Comparison of ENCODE assay signal across 1 cellular context in the genomic region with DNA sequence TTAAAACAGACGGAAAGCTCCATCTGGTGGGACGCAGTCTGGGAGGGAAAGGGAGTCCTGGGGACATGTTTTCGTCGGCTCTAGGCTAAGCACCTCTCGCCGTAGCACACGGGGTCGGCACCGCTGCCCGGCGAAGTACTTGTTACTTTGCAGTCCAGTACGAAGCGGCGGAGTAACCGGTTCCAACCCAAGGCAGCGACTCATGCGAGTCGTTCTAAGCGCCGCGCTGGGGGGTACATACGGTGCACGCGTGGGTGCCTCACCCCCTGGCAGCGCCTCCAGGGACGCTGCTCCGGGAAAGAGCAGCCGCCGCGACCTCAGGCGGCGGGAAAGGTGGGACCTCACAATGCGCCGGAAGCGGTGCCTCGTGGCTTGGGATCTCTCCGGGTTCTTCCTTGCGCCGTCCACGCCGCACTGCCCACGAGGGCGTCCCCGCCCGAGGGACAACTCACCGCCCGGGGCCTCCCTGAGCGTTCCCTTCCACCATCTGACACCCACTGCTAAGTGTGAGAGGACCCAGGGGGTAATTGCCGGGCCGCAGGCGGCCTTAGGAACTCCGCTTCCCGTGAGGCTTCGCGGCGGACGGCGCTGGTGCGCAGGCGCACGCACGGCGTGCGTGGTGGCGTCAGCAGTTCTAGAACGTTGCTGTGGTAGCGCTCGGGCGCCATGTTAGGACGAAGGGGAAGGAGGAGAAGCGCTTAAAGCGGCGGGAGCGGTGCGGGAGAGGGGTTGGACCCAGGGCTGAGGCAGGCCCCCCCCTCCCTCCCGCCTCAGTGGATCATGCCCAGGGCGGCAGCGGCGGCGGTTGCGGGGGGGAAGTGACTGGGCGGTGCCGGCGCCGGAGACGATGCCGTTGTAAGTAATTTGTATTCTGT.
A peak's percentile ranks its signal among the peaks of the same experiment; 100 is the strongest.
TF ChIP-seq lines count a peak whose summit lies in the region.

Gene PAPOLA (plus strand): TSS at position 637 of the 875 bp plus-strand sequence. CDS start 211 bp downstream, at position 848.

TF ChIP-seq in HepG2, 621 proteins besides CTCF, POLR2A, EP300 and RAD21 (continued from another document and continues in another):
- TF ChIP-seq, protein P1, sequence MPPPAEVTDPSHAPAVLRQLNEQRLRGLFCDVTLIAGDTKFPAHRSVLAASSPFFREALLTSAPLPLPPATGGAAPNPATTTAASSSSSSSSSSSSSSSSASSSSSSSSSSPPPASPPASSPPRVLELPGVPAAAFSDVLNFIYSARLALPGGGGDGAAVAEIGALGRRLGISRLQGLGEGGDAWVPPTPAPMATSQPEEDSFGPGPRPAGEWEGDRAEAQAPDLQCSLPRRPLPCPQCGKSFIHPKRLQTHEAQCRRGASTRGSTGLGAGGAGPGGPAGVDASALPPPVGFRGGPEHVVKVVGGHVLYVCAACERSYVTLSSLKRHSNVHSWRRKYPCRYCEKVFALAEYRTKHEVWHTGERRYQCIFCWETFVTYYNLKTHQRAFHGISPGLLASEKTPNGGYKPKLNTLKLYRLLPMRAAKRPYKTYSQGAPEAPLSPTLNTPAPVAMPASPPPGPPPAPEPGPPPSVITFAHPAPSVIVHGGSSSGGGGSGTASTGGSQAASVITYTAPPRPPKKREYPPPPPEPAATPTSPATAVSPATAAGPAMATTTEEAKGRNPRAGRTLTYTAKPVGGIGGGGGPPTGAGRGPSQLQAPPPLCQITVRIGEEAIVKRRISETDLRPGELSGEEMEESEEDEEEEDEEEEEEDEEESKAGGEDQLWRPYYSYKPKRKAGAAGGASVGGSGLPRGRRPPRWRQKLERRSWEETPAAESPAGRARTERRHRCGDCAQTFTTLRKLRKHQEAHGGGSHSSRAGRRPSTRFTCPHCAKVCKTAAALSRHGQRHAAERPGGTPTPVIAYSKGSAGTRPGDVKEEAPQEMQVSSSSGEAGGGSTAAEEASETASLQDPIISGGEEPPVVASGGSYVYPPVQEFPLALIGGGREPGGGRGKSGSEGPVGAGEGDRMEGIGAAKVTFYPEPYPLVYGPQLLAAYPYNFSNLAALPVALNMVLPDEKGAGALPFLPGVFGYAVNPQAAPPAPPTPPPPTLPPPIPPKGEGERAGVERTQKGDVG (CRISPR knock-in tag; IDR thresholded peaks at IDR 0.05; ENCODE audit: borderline replicate concordance): no peak
- TF ChIP-seq KDM2A (CRISPR knock-in tag; IDR thresholded peaks at IDR 0.05; ENCODE audit: borderline replicate concordance, low read depth): peak; percentile 71
- peak; percentile 55; the same call in 1 of the 2 replicates for TF ChIP-seq RFX3 (CRISPR knock-in tag; IDR thresholded peaks at IDR 0.05)
- no peak for TF ChIP-seq SRF (IDR thresholded peaks at IDR 0.05; ENCODE audit: low read depth, low read length)
- TF ChIP-seq SCMH1 (CRISPR knock-in tag; IDR thresholded peaks at IDR 0.05; ENCODE audit: borderline replicate concordance): no peak
- TF ChIP-seq FOSL2 (CRISPR knock-in tag; IDR thresholded peaks at IDR 0.05): 0 out of 2 replicates have a peak, but pooled peaks have one; percentile 38
- no peak for TF ChIP-seq GPN1 (CRISPR knock-in tag; IDR thresholded peaks at IDR 0.05; ENCODE audit: borderline replicate concordance)
- TF ChIP-seq TARDBP (CRISPR knock-in tag; IDR thresholded peaks at IDR 0.05): peak; percentile 63
- TF ChIP-seq ZNF333 (CRISPR knock-in tag; IDR thresholded peaks at IDR 0.05; ENCODE audit: borderline replicate concordance): peak; percentile 75
- no peak for TF ChIP-seq CBX2 (IDR thresholded peaks at IDR 0.05; ENCODE audit: low read depth, low read length)
- no peak for TF ChIP-seq CBX2 (CRISPR knock-in tag; IDR thresholded peaks at IDR 0.05; ENCODE audit: low read depth)
- TF ChIP-seq LRRFIP1 (CRISPR knock-in tag; conservative IDR thresholded peaks at IDR 0.05): no peak
- TF ChIP-seq PCBP2 (optimal IDR thresholded peaks at IDR 0.05; ENCODE audit: low read depth, low read length, poor library complexity, severe bottlenecking): no peak
- no peak for TF ChIP-seq EZH2 (conservative IDR thresholded peaks at IDR 0.05; ENCODE audit: low read depth, low read length)
- TF ChIP-seq, protein P2, sequence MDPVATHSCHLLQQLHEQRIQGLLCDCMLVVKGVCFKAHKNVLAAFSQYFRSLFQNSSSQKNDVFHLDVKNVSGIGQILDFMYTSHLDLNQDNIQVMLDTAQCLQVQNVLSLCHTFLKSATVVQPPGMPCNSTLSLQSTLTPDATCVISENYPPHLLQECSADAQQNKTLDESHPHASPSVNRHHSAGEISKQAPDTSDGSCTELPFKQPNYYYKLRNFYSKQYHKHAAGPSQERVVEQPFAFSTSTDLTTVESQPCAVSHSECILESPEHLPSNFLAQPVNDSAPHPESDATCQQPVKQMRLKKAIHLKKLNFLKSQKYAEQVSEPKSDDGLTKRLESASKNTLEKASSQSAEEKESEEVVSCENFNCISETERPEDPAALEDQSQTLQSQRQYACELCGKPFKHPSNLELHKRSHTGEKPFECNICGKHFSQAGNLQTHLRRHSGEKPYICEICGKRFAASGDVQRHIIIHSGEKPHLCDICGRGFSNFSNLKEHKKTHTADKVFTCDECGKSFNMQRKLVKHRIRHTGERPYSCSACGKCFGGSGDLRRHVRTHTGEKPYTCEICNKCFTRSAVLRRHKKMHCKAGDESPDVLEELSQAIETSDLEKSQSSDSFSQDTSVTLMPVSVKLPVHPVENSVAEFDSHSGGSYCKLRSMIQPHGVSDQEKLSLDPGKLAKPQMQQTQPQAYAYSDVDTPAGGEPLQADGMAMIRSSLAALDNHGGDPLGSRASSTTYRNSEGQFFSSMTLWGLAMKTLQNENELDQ (CRISPR knock-in tag; IDR thresholded peaks at IDR 0.05; ENCODE audit: borderline replicate concordance): no peak
- no peak for TF ChIP-seq PPARG (CRISPR knock-in tag; conservative IDR thresholded peaks at IDR 0.05)
- peak; percentile 59 for TF ChIP-seq SALL1 (CRISPR knock-in tag; IDR thresholded peaks at IDR 0.05)
- peak; percentile 31; the same call in 1 of the 2 replicates for TF ChIP-seq NFYB (CRISPR knock-in tag; IDR thresholded peaks at IDR 0.05)
- TF ChIP-seq ZNF431 (CRISPR knock-in tag; IDR thresholded peaks at IDR 0.05; ENCODE audit: borderline replicate concordance, low read depth): 0 out of 2 replicates have a peak, but pooled peaks have one; percentile 49
- peak; percentile 50; the same call in 1 of the 2 replicates for TF ChIP-seq ZBTB7B (CRISPR knock-in tag; IDR thresholded peaks at IDR 0.05)
- TF ChIP-seq ZNF296 (CRISPR knock-in tag; conservative IDR thresholded peaks at IDR 0.05): 0 out of 2 replicates have a peak, but pooled peaks have one; percentile 35
- TF ChIP-seq MED8 (CRISPR knock-in tag; IDR thresholded peaks at IDR 0.05; ENCODE audit: insufficient replicate concordance): no peak
- TF ChIP-seq, protein P3, sequence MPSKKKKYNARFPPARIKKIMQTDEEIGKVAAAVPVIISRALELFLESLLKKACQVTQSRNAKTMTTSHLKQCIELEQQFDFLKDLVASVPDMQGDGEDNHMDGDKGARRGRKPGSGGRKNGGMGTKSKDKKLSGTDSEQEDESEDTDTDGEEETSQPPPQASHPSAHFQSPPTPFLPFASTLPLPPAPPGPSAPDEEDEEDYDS (CRISPR knock-in tag; IDR thresholded peaks at IDR 0.05): peak; percentile 93
- TF ChIP-seq KAT8 (CRISPR knock-in tag; IDR thresholded peaks at IDR 0.05): peak; percentile 83
- no peak for TF ChIP-seq KLF9 (CRISPR knock-in tag; IDR thresholded peaks at IDR 0.05; ENCODE audit: low read depth)
- TF ChIP-seq ZNF468 (CRISPR knock-in tag; IDR thresholded peaks at IDR 0.05): no peak
- TF ChIP-seq ZNF350 (CRISPR knock-in tag; IDR thresholded peaks at IDR 0.05; ENCODE audit: borderline replicate concordance, low read depth): peak; percentile 89
- TF ChIP-seq ZNF484 (CRISPR knock-in tag; IDR thresholded peaks at IDR 0.05; ENCODE audit: borderline replicate concordance, low read depth): no peak
- TF ChIP-seq AKAP8 (CRISPR knock-in tag; IDR thresholded peaks at IDR 0.05): 0 out of 2 replicates have a peak, but pooled peaks have one; percentile 47
- TF ChIP-seq ZNF318 (CRISPR knock-in tag; IDR thresholded peaks at IDR 0.05): no peak
- peak; percentile 93 for TF ChIP-seq ZFX (CRISPR knock-in tag; IDR thresholded peaks at IDR 0.05; ENCODE audit: low read depth)
- TF ChIP-seq ZNF552 (CRISPR knock-in tag; IDR thresholded peaks at IDR 0.05; ENCODE audit: borderline replicate concordance): 0 out of 2 replicates have a peak, but pooled peaks have one; percentile 49
- no peak for TF ChIP-seq ZNF841 (CRISPR knock-in tag; IDR thresholded peaks at IDR 0.05; ENCODE audit: borderline replicate concordance)
- TF ChIP-seq FUBP1 (CRISPR knock-in tag; IDR thresholded peaks at IDR 0.05; ENCODE audit: borderline replicate concordance): 0 out of 2 replicates have a peak, but pooled peaks have one; percentile 57
